In genomic region chr1:779621-780020, GRCh38 we compare ENCODE assay signal across 8 cellular contexts.
DNase-seq lines count a peak whose midpoint lies in the region; ATAC-seq and TF ChIP-seq lines count a peak whose summit lies in the region.
"Not testable (repeated sequence)": the region's sequence is repeated elsewhere in the genome, so short reads cannot be mapped to it uniquely, and the experiment has no call there.

No MANE protein-coding gene starts in this region.

- H3K4me3 Mint-ChIP-seq in activated CD4-positive, alpha-beta T cell treated with anti-CD3 and anti-CD28 coated beads, Interleukin-2, amount 10 ng/mL, durations not matched to agents 24 days and 14 days, result peak overlapping the region; percentile 97

- H3K36me3 Mint-ChIP-seq in activated CD4-positive, alpha-beta T cell treated with anti-CD3 and anti-CD28 coated beads, Interleukin-2, amount 10 ng/mL, durations not matched to agents 24 days and 14 days (ENCODE audit: low read depth), result peaks cover 12% of the 10 kb centered on the region

- H2AFZ ChIP-seq in Loucy (ENCODE audit: low read length), result not testable (repeated sequence)

- peaks cover 19% of the 10 kb centered on the region for H3K79me2 ChIP-seq in Loucy (ENCODE audit: insufficient read depth, low read length)

- H3K27ac ChIP-seq in body of pancreas (peak overlapping the region in 1 of 4 donors; percentile 47), upper lobe of left lung (peak overlapping the region in 2 of 4 donors; percentile 10 to 30)
- not testable (repeated sequence) for H3K27ac ChIP-seq in psoas muscle

- TF ChIP-seq CTCF in Loucy (conservative IDR thresholded peaks at IDR 0.05; ENCODE audit: low read length); body of pancreas (IDR thresholded peaks at IDR 0.05); fibroblast of the aortic adventitia (IDR thresholded peaks at IDR 0.05; ENCODE audit: insufficient read depth, low read length); lower leg skin (IDR thresholded peaks at IDR 0.05); psoas muscle (IDR thresholded peaks at IDR 0.05); upper lobe of left lung (IDR thresholded peaks at IDR 0.05): not testable (repeated sequence)

- not testable (repeated sequence) for ATAC-seq in body of pancreas; psoas muscle; upper lobe of left lung (ENCODE audit: low FRiP score in 2 of 2)

- not testable (repeated sequence) for H3K27me3 Mint-ChIP-seq in activated CD4-positive, alpha-beta T cell treated with anti-CD3 and anti-CD28 coated beads, Interleukin-2, amount 10 ng/mL, durations not matched to agents 24 days and 14 days

- not testable (repeated sequence) for H3K4me1 ChIP-seq in Loucy (ENCODE audit: insufficient read depth, low read length, poor library complexity, severe bottlenecking); body of pancreas; psoas muscle
- H3K4me1 ChIP-seq in upper lobe of left lung, result peaks cover 3 to 11% (median 7%) of the 10 kb centered on the region in 4 donors

- H3F3A ChIP-seq in Loucy (ENCODE audit: low read depth), result not testable (repeated sequence)

- not testable (repeated sequence) for H3K27me3 ChIP-seq in Loucy (ENCODE audit: insufficient read depth, low read length, poor library complexity, severe bottlenecking); body of pancreas; psoas muscle (ENCODE audit: insufficient read depth in 3 of 3, low read length in 2 of 3); upper lobe of left lung

- H3K9ac ChIP-seq in Loucy (ENCODE audit: low read depth, low read length, poor library complexity, severe bottlenecking), result peak overlapping the region; percentile 80

- 40 to 49% methylated on average over 13 of the region's 13 CpGs for WGBS in body of pancreas, 2 donors
- 57 to 59% methylated on average over 13 of the region's 13 CpGs for WGBS in lower leg skin, 2 donors
- 60 to 72% (median 63%) methylated on average over 11 to 13 of the region's 13 CpGs for WGBS in psoas muscle, 3 donors
- WGBS in upper lobe of left lung, 2 donors, result 51 to 54% methylated on average over 13 of the region's 13 CpGs

- intact Hi-C loops in activated CD4-positive, alpha-beta T cell treated with anti-CD3 and anti-CD28 coated beads, Interleukin-2, amount 10 ng/mL, durations not matched to agents 24 days and 14 days (cut with micrococcal nuclease); body of pancreas (cut with DNase I); lower leg skin (cut with DNase I; ENCODE audit: low total_unique reads); psoas muscle (cut with DNase I): not testable (repeated sequence)

- not testable (repeated sequence) for H3K9me3 ChIP-seq in Loucy (ENCODE audit: insufficient read depth, low read depth, low read length); body of pancreas; psoas muscle; upper lobe of left lung

- not testable (repeated sequence) for H3K9me2 ChIP-seq in Loucy (replicated peaks; ENCODE audit: low read depth, low read length)

- TF ChIP-seq POLR2A in body of pancreas (IDR thresholded peaks at IDR 0.05); lower leg skin (IDR thresholded peaks at IDR 0.05); upper lobe of left lung (IDR thresholded peaks at IDR 0.05): not testable (repeated sequence)

- peak overlapping the region; percentile 80 for H3K27ac Mint-ChIP-seq in activated CD4-positive, alpha-beta T cell treated with anti-CD3 and anti-CD28 coated beads, Interleukin-2, amount 10 ng/mL, durations not matched to agents 24 days and 14 days

- H3K9me3 Mint-ChIP-seq in activated CD4-positive, alpha-beta T cell treated with anti-CD3 and anti-CD28 coated beads, Interleukin-2, amount 10 ng/mL, durations not matched to agents 24 days and 14 days, result not testable (repeated sequence)

- not testable (repeated sequence) for H3K36me3 ChIP-seq in Loucy (ENCODE audit: insufficient read depth, low read length); body of pancreas (replicated peaks in 1 of 2; ENCODE audit: insufficient read depth in 1 of 2, low read depth in 2 of 2); psoas muscle (ENCODE audit: insufficient read depth in 1 of 2, low read depth in 1 of 2); upper lobe of left lung

- not testable (repeated sequence) for H4K20me1 ChIP-seq in Loucy (ENCODE audit: insufficient read depth, low read length, poor library complexity, severe bottlenecking)

- DNase-seq in EH (ENCODE audit: low read depth) (peak; percentile 7), body of pancreas (peak in 3 of 4 donors; percentile 8 to 23 (median 10)), fibroblast of the aortic adventitia (ENCODE audit: low read depth) (peak; percentile 28), lower leg skin (ENCODE audit: low spot score in 2 of 2) (peak; percentile 20 to 83), psoas muscle (peak in 1 of 2 donors; percentile 23), upper lobe of left lung (peak in 1 of 2 donors; percentile 40)
- DNase-seq in activated CD4-positive, alpha-beta T cell treated with anti-CD3 and anti-CD28 coated beads, Interleukin-2, amount 10 ng/mL, durations not matched to agents 24 days and 14 days, result peak; percentile 58

- peak overlapping the region; percentile 72 for H3K4me3 ChIP-seq in Loucy (ENCODE audit: low read length, poor library complexity, severe bottlenecking)
- H3K4me3 ChIP-seq in body of pancreas; lower leg skin (ENCODE audit: low read depth, poor library complexity, severe bottlenecking): not testable (repeated sequence)
- H3K4me3 ChIP-seq in fibroblast of the aortic adventitia (ENCODE audit: low read depth, low read length), result peak overlapping the region; percentile 22
- H3K4me3 ChIP-seq in psoas muscle, result peak overlapping the region; percentile 22
- H3K4me3 ChIP-seq in upper lobe of left lung, result peak overlapping the region in 3 of 4 donors; percentile 54 to 60 (median 57)

- H3K4me2 ChIP-seq in Loucy (ENCODE audit: low read depth, low read length, poor library complexity, severe bottlenecking), result peak overlapping the region; percentile 58

- TF ChIP-seq EP300 in upper lobe of left lung (IDR thresholded peaks at IDR 0.05), result not testable (repeated sequence)

- not testable (repeated sequence) for H3K4me1 Mint-ChIP-seq in activated CD4-positive, alpha-beta T cell treated with anti-CD3 and anti-CD28 coated beads, Interleukin-2, amount 10 ng/mL, durations not matched to agents 24 days and 14 days
